Comparison of ENCODE assay signal across 23 cellular contexts in genomic region chr13:89923731-89924130, GRCh38.
DNase-seq lines count a peak whose midpoint lies in the region; TF ChIP-seq lines count a peak whose summit lies in the region.
"Had no signal": no experiment of that assay in that cellular context is flagged by ENCODE, and none has a peak within 500 bp of the region (broad histone marks: within the 10 kb centered on the region; RNA-seq: fewer than 3 reads in every experiment).

No MANE protein-coding gene starts in this region.

- no peak overlapping the region for H3K27ac ChIP-seq in GM23248
- H3K27ac ChIP-seq: ovary, tibial artery had no signal

- no peaks in the 10 kb centered on the region for H3K9me2 ChIP-seq in GM23248 (ENCODE audit: insufficient read depth)

- H3K36me3 Mint-ChIP-seq in chondrocyte (ENCODE audit: low read depth): no peaks in the 10 kb centered on the region
- no peaks in the 10 kb centered on the region for H3K36me3 Mint-ChIP-seq in nephron progenitor cell (ENCODE audit: low read depth)
- H3K36me3 Mint-ChIP-seq: activated CD8-positive, alpha-beta memory T cell treated with anti-CD3 and anti-CD28 coated beads, Interleukin-2, amount 10 ng/mL, durations not matched to agents 7 days and 5 days; memory B cell; naive B cell had no signal

- in situ Hi-C loops in GM23248 (cut with MboI): no loop called here

- H2AFZ ChIP-seq in GM23248: no peak overlapping the region

- WGBS in GM23248 (ENCODE audit: low coverage in 1 of 2, low lambda C conversion rate in 2 of 2, missing lambda C conversion rate in 2 of 2), 2 experiments: 92 to 94% methylated on average over 2 of the region's 2 CpGs

- H3K4me2 ChIP-seq in GM23248 (ENCODE audit: unreplicated experiment): no peak overlapping the region

- H3K4me3 Mint-ChIP-seq in chondrocyte (ENCODE audit: unreplicated experiment) (no peak overlapping the region), nephron progenitor cell (no peak overlapping the region)
- H3K4me3 Mint-ChIP-seq: activated CD8-positive, alpha-beta memory T cell treated with anti-CD3 and anti-CD28 coated beads, Interleukin-2, amount 10 ng/mL, durations not matched to agents 7 days and 5 days; memory B cell; naive B cell had no signal

- no peaks in the 10 kb centered on the region for H3K36me3 ChIP-seq in GM23248 (ENCODE audit: low read depth)
- H3K36me3 ChIP-seq: ovary, tibial artery had no signal

- H3K27me3 Mint-ChIP-seq in chondrocyte (ENCODE audit: low read depth): no peaks in the 10 kb centered on the region
- no peaks in the 10 kb centered on the region for H3K27me3 Mint-ChIP-seq in nephron progenitor cell (ENCODE audit: low read depth, poor library complexity)
- H3K27me3 Mint-ChIP-seq: activated CD8-positive, alpha-beta memory T cell treated with anti-CD3 and anti-CD28 coated beads, Interleukin-2, amount 10 ng/mL, durations not matched to agents 7 days and 5 days; memory B cell; naive B cell had no signal

- H3K9me3 Mint-ChIP-seq in chondrocyte (ENCODE audit: low read depth) (no peaks in the 10 kb centered on the region), nephron progenitor cell (no peaks in the 10 kb centered on the region)

- no peak overlapping the region for H3K9ac ChIP-seq in GM23248

- no peaks in the 10 kb centered on the region for H3K4me1 ChIP-seq in GM23248 (ENCODE audit: insufficient read depth)
- H3K4me1 ChIP-seq: tibial artery had no signal

- H3K4me1 Mint-ChIP-seq in chondrocyte (ENCODE audit: low read depth) (peaks cover 6% of the 10 kb centered on the region), nephron progenitor cell (no peaks in the 10 kb centered on the region)
- H3K4me1 Mint-ChIP-seq: activated CD8-positive, alpha-beta memory T cell treated with anti-CD3 and anti-CD28 coated beads, Interleukin-2, amount 10 ng/mL, durations not matched to agents 7 days and 5 days; memory B cell; naive B cell had no signal

- no peak overlapping the region for H3K4me3 ChIP-seq in GM23248
- H3K4me3 ChIP-seq: ovary, tibial artery had no signal

- H3K27ac Mint-ChIP-seq in chondrocyte (ENCODE audit: unreplicated experiment) (peak overlapping the region; percentile 54), nephron progenitor cell (peak overlapping the region; percentile 74)
- H3K27ac Mint-ChIP-seq: activated CD8-positive, alpha-beta memory T cell treated with anti-CD3 and anti-CD28 coated beads, Interleukin-2, amount 10 ng/mL, durations not matched to agents 7 days and 5 days; memory B cell; naive B cell had no signal

- H3K9me3 ChIP-seq in GM23248 (ENCODE audit: low read depth): no peaks in the 10 kb centered on the region
- H3K9me3 ChIP-seq: ovary, tibial artery had no signal

- H3K79me2 ChIP-seq in GM23248 (ENCODE audit: insufficient read depth): no peaks in the 10 kb centered on the region

- H4K20me1 ChIP-seq in GM23248 (ENCODE audit: insufficient read depth): no peaks in the 10 kb centered on the region

- peak; percentile 60 for DNase-seq in GM23248
- DNase-seq in NCI-H226: peak; percentile 43
- DNase-seq in chondrocyte (ENCODE audit: low spot score): no peak
- DNase-seq in nephron progenitor cell: no peak
- DNase-seq in DMS114 treated with DMSO at 0.1 percent for 48 hours (lab: John Stamatoyannopoulos, UW; ENCODE audit: unreplicated experiment): no peak
- DNase-seq in activated CD8-positive, alpha-beta memory T cell treated with anti-CD3 and anti-CD28 coated beads, Interleukin-2, amount 50 U/mL, for 48 hours: no peak
- no peak for DNase-seq in globus pallidus (ENCODE audit: low spot score)
- DNase-seq: activated CD4-positive, alpha-beta T cell treated with anti-CD3 and anti-CD28 coated beads for 4 hours; activated CD8-positive, alpha-beta memory T cell treated with anti-CD3 and anti-CD28 coated beads, Interleukin-2, amount 10 ng/mL, durations not matched to agents 7 days and 5 days; activated effector memory CD4-positive, alpha-beta T cell treated with Interleukin-2 at 50 U/mL for 16 hours; cerebellar nuclear complex; COR-L47; effector CD8-positive, alpha-beta T cell; Kasumi-1; naive B cell; NCI-H1436 treated with DMSO at 0.1 percent for 48 hours; ovary; RPMI8226; stimulated activated CD4-positive, alpha-beta T cell treated with anti-CD3 and anti-CD28 coated beads, Interleukin-1b, Interleukin-23, amount 100 ng/mL, for 48 hours; stimulated activated naive CD4-positive, alpha-beta T cell treated with Interleukin-2 at 50 U/mL for 16 hours; SW 1271; tibial artery had no signal

- TF ChIP-seq CTCF in chondrocyte (IDR thresholded peaks at IDR 0.05) (no peak), nephron progenitor cell (IDR thresholded peaks at IDR 0.05) (no peak)

- H3K27me3 ChIP-seq in GM23248 (replicated peaks; ENCODE audit: insufficient read depth): no peaks in the 10 kb centered on the region
- H3K27me3 ChIP-seq: ovary, tibial artery had no signal

- H3F3A ChIP-seq in GM23248 (ENCODE audit: insufficient read depth): no peaks in the 10 kb centered on the region

Comparison
In these comparisons a context has a peak if more than half of its experiments do, and no peak if none do; other contexts are left out.
1. DNase-seq: peak in GM23248 (single experiment) and NCI-H226 (single experiment); none in chondrocyte (single experiment), nephron progenitor cell (single experiment), DMS114 treated with DMSO at 0.1 percent for 48 hours (single experiment), activated CD8-positive, alpha-beta memory T cell treated with anti-CD3 and anti-CD28 coated beads, Interleukin-2, amount 50 U/mL, for 48 hours (single experiment) and globus pallidus (single experiment).